Comparison of ENCODE assay signal across 8 cellular contexts in genomic region chr5:91928751-91929521, GRCh38.
DNase-seq lines count a peak whose midpoint lies in the region; ATAC-seq lines count a peak whose summit lies in the region.

No MANE protein-coding gene starts in this region.

- H3K9ac ChIP-seq in mesenchymal stem cell (ENCODE audit: low read length): peak overlapping the region; percentile 40

- H3K14ac ChIP-seq in mesenchymal stem cell (ENCODE audit: low read length in 2 of 2): no peak overlapping the region

- no peak overlapping the region for H2BK15ac ChIP-seq in mesenchymal stem cell (ENCODE audit: low read depth, poor library complexity, severe bottlenecking)

- H3K4me3 ChIP-seq in mesenchymal stem cell (ENCODE audit: insufficient read depth in 1 of 2, low read depth in 1 of 2, low read length in 2 of 2): no peak overlapping the region

- WGBS in mesenchymal stem cell: no CpG with 5 or more reads among the region's 1 CpG

- H3K4me2 ChIP-seq in mesenchymal stem cell (ENCODE audit: low read length, poor library complexity, severe bottlenecking): no peak overlapping the region

- no peaks in the 10 kb centered on the region for H3K36me3 Mint-ChIP-seq in activated naive CD4-positive, alpha-beta T cell treated with anti-CD3 and anti-CD28 coated beads, Interleukin-2, amount 50 U/mL, for 72 hours

- H2AK5ac ChIP-seq in mesenchymal stem cell (ENCODE audit: low read length, severe bottlenecking): no peak overlapping the region

- H2BK12ac ChIP-seq in mesenchymal stem cell (ENCODE audit: low read length in 2 of 2): no peak overlapping the region

- H2AFZ ChIP-seq in mesenchymal stem cell (ENCODE audit: low read depth, low read length): no peak overlapping the region

- H3K27ac Mint-ChIP-seq in activated naive CD4-positive, alpha-beta T cell treated with anti-CD3 and anti-CD28 coated beads, Interleukin-2, amount 50 U/mL, for 72 hours: no peak overlapping the region

- H3K4me1 ChIP-seq in mesenchymal stem cell (ENCODE audit: control insufficient read depth, insufficient read depth, low read depth, low read length): no peaks in the 10 kb centered on the region

- H2BK5ac ChIP-seq in mesenchymal stem cell (ENCODE audit: low read depth, low read length, poor library complexity, severe bottlenecking): no peak overlapping the region

- H3K27me3 ChIP-seq in mesenchymal stem cell (ENCODE audit: control insufficient read depth in 1 of 2, insufficient read depth in 1 of 2, low read length in 2 of 2): no peaks in the 10 kb centered on the region

- no peak for ATAC-seq in activated naive CD4-positive, alpha-beta T cell treated with anti-CD3 and anti-CD28 coated beads, Interleukin-2, amount 50 U/mL, for 72 hours

- H4K8ac ChIP-seq in mesenchymal stem cell (ENCODE audit: low read length): no peak overlapping the region

- H3K18ac ChIP-seq in mesenchymal stem cell (ENCODE audit: low read depth in 1 of 2, low read length in 2 of 2): no peak overlapping the region

- H2BK120ac ChIP-seq in mesenchymal stem cell (ENCODE audit: low read depth, low read length): no peak overlapping the region

- H3K9me3 Mint-ChIP-seq in activated naive CD4-positive, alpha-beta T cell treated with anti-CD3 and anti-CD28 coated beads, Interleukin-2, amount 50 U/mL, for 72 hours: no peaks in the 10 kb centered on the region

- no peaks in the 10 kb centered on the region for H3K9me3 ChIP-seq in mesenchymal stem cell (ENCODE audit: control insufficient read depth, low read length)

- DNase-seq in NCI-H82 (lab: John Stamatoyannopoulos, UW): peak; percentile 29
- DNase-seq in NCI-H82 treated with DMSO at 0.1 percent for 48 hours (lab: John Stamatoyannopoulos, UW; ENCODE audit: unreplicated experiment): no peak
- DNase-seq in M059J (ENCODE audit: low read depth): peak; percentile 23
- peak; percentile 18 for DNase-seq in amniotic epithelial cell (ENCODE audit: low read depth)
- peak; percentile 28 for DNase-seq in mesenchymal stem cell
- no peak for DNase-seq in occipital lobe (lab: John Stamatoyannopoulos, UW)
- no peak for DNase-seq in anterior cingulate cortex (lab: John Stamatoyannopoulos, UW)
- no peak for DNase-seq in activated naive CD4-positive, alpha-beta T cell treated with anti-CD3 and anti-CD28 coated beads, Interleukin-2, amount 50 U/mL, for 72 hours (ENCODE audit: low spot score in 2 of 2)

- no peak overlapping the region for H3K4ac ChIP-seq in mesenchymal stem cell (ENCODE audit: low read depth in 1 of 2, low read length in 2 of 2)

- no peak overlapping the region for H3K27ac ChIP-seq in mesenchymal stem cell (ENCODE audit: low read length, poor library complexity, severe bottlenecking)

- H3K23ac ChIP-seq in mesenchymal stem cell (ENCODE audit: low read length in 2 of 2): no peak overlapping the region

- H3K36me3 ChIP-seq in mesenchymal stem cell (ENCODE audit: control insufficient read depth in 1 of 2, insufficient read depth in 2 of 2, low read depth in 1 of 2, low read length in 2 of 2): no peaks in the 10 kb centered on the region

- no peaks in the 10 kb centered on the region for H3K79me1 ChIP-seq in mesenchymal stem cell (replicated peaks; ENCODE audit: low read length, poor library complexity, severe bottlenecking)

- H4K91ac ChIP-seq in mesenchymal stem cell (ENCODE audit: low read length): no peak overlapping the region

Comparison
In these comparisons a context has a peak if more than half of its experiments do, and no peak if none do; other contexts are left out.
1. DNase-seq: peak in NCI-H82 (single experiment), M059J (single experiment), amniotic epithelial cell (single experiment) and mesenchymal stem cell (single experiment); none in NCI-H82 treated with DMSO at 0.1 percent for 48 hours (single experiment), occipital lobe (single experiment), anterior cingulate cortex (0 of 58) and activated naive CD4-positive, alpha-beta T cell treated with anti-CD3 and anti-CD28 coated beads, Interleukin-2, amount 50 U/mL, for 72 hours (0 of 2).